ENCODE assay signal across 15 cellular contexts in the genomic region with DNA sequence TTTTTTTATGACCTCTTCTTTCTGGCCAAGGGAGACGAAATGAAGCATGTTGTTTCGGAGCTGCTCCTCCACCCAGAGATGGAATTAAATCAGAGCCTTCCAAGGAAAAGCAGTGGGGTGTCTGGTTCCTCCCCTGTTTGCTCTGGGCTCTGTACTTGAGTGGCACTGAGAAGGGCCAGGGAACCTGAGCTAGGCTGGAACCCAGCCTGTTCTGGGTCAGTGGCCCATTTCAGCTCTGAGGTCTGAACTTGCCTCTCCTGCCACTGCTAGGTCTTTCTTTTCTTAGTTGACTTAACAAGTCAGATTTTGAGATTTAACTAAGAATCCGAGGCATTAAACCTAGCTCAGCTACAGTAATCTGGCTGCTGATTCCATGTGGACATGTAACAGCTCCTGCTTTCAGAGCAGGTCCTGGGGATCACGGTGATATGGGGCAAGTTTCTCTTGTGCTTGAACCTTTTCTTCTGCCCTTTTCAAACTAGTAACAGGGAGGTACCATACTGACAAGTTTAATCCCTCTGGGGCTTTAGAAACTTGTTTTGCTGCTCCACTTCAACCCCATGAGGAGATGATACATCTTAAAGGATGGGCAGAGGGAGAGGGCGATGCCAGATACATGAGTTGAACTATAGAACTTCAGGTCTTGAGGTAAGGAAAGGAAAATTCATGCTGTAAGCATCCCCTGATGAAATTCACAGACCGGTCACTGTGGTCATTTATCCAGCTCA.
A peak's percentile ranks its signal among the peaks of the same experiment; 100 is the strongest.
DNase-seq lines count a peak whose midpoint lies in the region; ATAC-seq and TF ChIP-seq lines count a peak whose summit lies in the region.
"Had no signal": no experiment of that assay in that cellular context is flagged by ENCODE, and none has a peak within 500 bp of the region (broad histone marks: within the 10 kb centered on the region; RNA-seq: fewer than 3 reads in every experiment).

No MANE protein-coding gene starts in this region.

- H3K36me3 ChIP-seq in SK-N-MC (ENCODE audit: insufficient read depth, low read length) = no peaks in the 10 kb centered on the region
- H3K36me3 ChIP-seq in thyroid gland = no peaks in the 10 kb centered on the region
- no peaks in the 10 kb centered on the region for H3K36me3 ChIP-seq in naive thymus-derived CD4-positive, alpha-beta T cell (ENCODE audit: control insufficient read depth in 2 of 3, insufficient read depth in 3 of 3, low read length in 3 of 3)

- no peak for TF ChIP-seq POLR2A in thyroid gland (IDR thresholded peaks at IDR 0.05)

- POLR2A ChIA-PET in naive thymus-derived CD4-positive, alpha-beta T cell (lab: Charles Lee) = no interaction called here

- H3K4me1 ChIP-seq in thyroid gland = peaks cover 0 to 6% of the 10 kb centered on the region in 2 donors
- H3K4me1 ChIP-seq in naive thymus-derived CD4-positive, alpha-beta T cell (ENCODE audit: control insufficient read depth in 2 of 2, insufficient read depth in 2 of 2, low read length in 2 of 2) = no peaks in the 10 kb centered on the region

- H3K9me3 Mint-ChIP-seq in naive thymus-derived CD4-positive, alpha-beta T cell = no peaks in the 10 kb centered on the region
- H3K9me3 Mint-ChIP-seq: GM23338 had no signal

- intact Hi-C loops in thyroid gland (cut with DNase I) = no loop called here
- intact Hi-C loops in naive thymus-derived CD4-positive, alpha-beta T cell (cut with micrococcal nuclease) = no loop called here

- no peak for ATAC-seq in naive thymus-derived CD4-positive, alpha-beta T cell
- ATAC-seq: GM23338, HepG2 had no signal

- H3K27me3 Mint-ChIP-seq in naive thymus-derived CD4-positive, alpha-beta T cell = peaks cover 0 to 31% (median 5%) of the 10 kb centered on the region in 5 donors

- H3K36me3 Mint-ChIP-seq in naive thymus-derived CD4-positive, alpha-beta T cell = no peaks in the 10 kb centered on the region
- H3K36me3 Mint-ChIP-seq: CD4-positive, alpha-beta memory T cell had no signal

- CTCF ChIA-PET in naive thymus-derived CD4-positive, alpha-beta T cell (lab: Charles Lee) = interaction anchor here (0.6 kb wide), 1 partner anchor 106 kb away, joined by 4 read pairs; no protein-coding TSS in a partner anchor

- H3K9ac ChIP-seq in SK-N-MC (ENCODE audit: insufficient read length) = no peak overlapping the region

- H3K4me3 Mint-ChIP-seq in naive thymus-derived CD4-positive, alpha-beta T cell = no peak overlapping the region
- H3K4me3 Mint-ChIP-seq: B cell; CD4-positive, alpha-beta memory T cell; GM23338 had no signal

- 63 to 68% methylated on average over 6 of the region's 6 CpGs for WGBS in thyroid gland, 2 donors

- H3K27ac Mint-ChIP-seq in naive thymus-derived CD4-positive, alpha-beta T cell = no peak overlapping the region
- H3K27ac Mint-ChIP-seq: B cell, GM23338 had no signal

- DNase-seq in SK-N-MC (ENCODE audit: low read depth, low spot score) (no peak), epithelial cell of prostate (ENCODE audit: low read depth, low spot score) (peak; percentile 33), left kidney (ENCODE audit: low read depth, low spot score) (peak; percentile 17), thyroid gland (peak; percentile 57 to 60), HK-2 (ENCODE audit: unreplicated experiment) (no peak)
- DNase-seq in stimulated activated naive CD4-positive, alpha-beta T cell treated with Interleukin-2 at 50 U/mL for 16 hours (lab: John Stamatoyannopoulos, UW) = no peak
- DNase-seq in naive thymus-derived CD4-positive, alpha-beta T cell = no peak
- DNase-seq: CD4-positive, alpha-beta memory T cell; DMS79 treated with DMSO at 0.1 percent for 48 hours; EL; H7 had no signal

- H3K9me3 ChIP-seq in SK-N-MC (ENCODE audit: low read depth, low read length) (no peaks in the 10 kb centered on the region), thyroid gland (no peaks in the 10 kb centered on the region)
- H3K9me3 ChIP-seq in naive thymus-derived CD4-positive, alpha-beta T cell (ENCODE audit: control insufficient read depth in 2 of 3, low read length in 3 of 3) = no peaks in the 10 kb centered on the region

- no peak for TF ChIP-seq CTCF in thyroid gland (IDR thresholded peaks at IDR 0.05)

- H3K27ac ChIP-seq in SK-N-MC (peak overlapping the region; percentile 54; the same call in 1 of the 2 replicates), epithelial cell of prostate (peak overlapping the region; percentile 78), thyroid gland (peak overlapping the region in 1 of 3 donors; percentile 25)
- H3K27ac ChIP-seq in naive thymus-derived CD4-positive, alpha-beta T cell (ENCODE audit: low read depth, low read length) = no peak overlapping the region
- H3K27ac ChIP-seq: C4-2B had no signal

- H3K27me3 ChIP-seq in thyroid gland = no peaks in the 10 kb centered on the region
- H3K27me3 ChIP-seq in naive thymus-derived CD4-positive, alpha-beta T cell (ENCODE audit: control insufficient read depth in 2 of 2, insufficient read depth in 2 of 2, low read length in 2 of 2) = no peaks in the 10 kb centered on the region

- H3K4me3 ChIP-seq in SK-N-MC = no peak overlapping the region
- no peak overlapping the region for H3K4me3 ChIP-seq in thyroid gland (replicated peaks in 1 of 3)
- H3K4me3 ChIP-seq in naive thymus-derived CD4-positive, alpha-beta T cell (ENCODE audit: low read length) = no peak overlapping the region
- H3K4me3 ChIP-seq: GM23338 had no signal

- peaks cover 0 to 5% (median 2%) of the 10 kb centered on the region in 7 donors for H3K4me1 Mint-ChIP-seq in naive thymus-derived CD4-positive, alpha-beta T cell
- H3K4me1 Mint-ChIP-seq: B cell; CD4-positive, alpha-beta memory T cell had no signal

Comparison
In these comparisons a context has a peak if more than half of its experiments do, and no peak if none do; other contexts are left out.
1. DNase-seq: peak in epithelial cell of prostate (single experiment), left kidney (single experiment) and thyroid gland (2 of 2); none in SK-N-MC (single experiment), stimulated activated naive CD4-positive, alpha-beta T cell treated with Interleukin-2 at 50 U/mL for 16 hours (single experiment), naive thymus-derived CD4-positive, alpha-beta T cell (0 of 9) and HK-2 (single experiment).